In the genomic region with DNA sequence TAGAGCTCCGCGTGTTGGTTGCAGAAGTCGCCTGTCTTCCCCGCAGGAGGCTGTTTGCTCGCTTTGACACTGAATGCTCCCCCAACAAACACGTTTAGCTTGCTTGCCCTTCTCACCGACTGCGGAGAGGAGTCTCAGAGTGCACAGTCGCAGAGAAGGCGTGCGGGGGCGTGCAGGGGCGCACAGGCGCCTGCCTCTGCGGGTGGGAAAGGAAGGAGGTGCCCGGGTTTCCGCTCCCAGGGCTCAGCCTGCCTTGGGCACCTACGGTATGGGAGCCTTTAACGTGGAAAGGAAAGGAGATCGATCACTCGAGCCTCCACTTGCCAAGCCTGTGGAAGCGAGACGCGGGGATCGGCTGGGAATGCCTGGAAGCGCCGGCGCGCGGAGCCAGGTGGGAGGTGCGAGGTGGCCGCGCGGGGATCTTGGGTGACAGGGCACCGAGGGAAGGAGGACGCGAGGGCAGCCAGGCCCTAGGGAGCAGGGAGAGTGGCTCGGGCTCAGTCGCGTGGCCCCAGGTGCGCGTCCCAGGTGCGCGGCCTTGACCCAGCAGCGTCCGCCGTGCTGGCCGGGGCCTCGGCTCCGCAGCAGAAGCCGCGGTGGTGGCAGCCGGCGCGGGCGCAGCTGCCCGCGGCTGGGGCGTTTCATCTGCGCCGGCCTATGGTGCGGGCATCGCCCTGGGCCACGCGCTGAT, we compare ENCODE assay signal across 8 cellular contexts. TPM values are rescaled to one million over a fixed set of nuclear protein-coding genes. Genes with fewer than 3 reads are reported as not detected.
DNase-seq lines count a peak whose midpoint lies in the region; ATAC-seq and TF ChIP-seq lines count a peak whose summit lies in the region.

Gene FAN1, plus strand, starts transcription at position 419 of the 691 bp plus-strand sequence. CDS start 749 bp downstream, outside the sequence.

- H3K4me3 ChIP-seq in GM23338, result peak within 1 kb of the TSS; percentile 82
- peak within 1 kb of the TSS; percentile 91 for H3K4me3 ChIP-seq in Loucy (ENCODE audit: low read length, poor library complexity, severe bottlenecking)
- H3K4me3 ChIP-seq in psoas muscle, result peak within 1 kb of the TSS; percentile 86

- H4K20me1 ChIP-seq in GM23338 (replicated peaks; ENCODE audit: insufficient read depth) (0 out of 2 replicates have a peak, but pooled peaks cover 5% of the 10 kb centered on the region), Loucy (ENCODE audit: insufficient read depth, low read length, poor library complexity, severe bottlenecking) (no peaks in the 10 kb centered on the region)

- H3K4me2 ChIP-seq in GM23338 (peak within 1 kb of the TSS; percentile 86), Loucy (ENCODE audit: low read depth, low read length, poor library complexity, severe bottlenecking) (peak within 1 kb of the TSS; percentile 89)

- intact Hi-C loops in T-helper 1 cell treated with Interleukin-12 subunit alpha and Interleukin-12 subunit beta and Interleukin-4 antibody, amounts not matched to agents 30 ng/mL and 1 ng/mL, for 36 hours (cut with micrococcal nuclease), result loop anchor here (1.0 to 2.0 kb wide), 4 partner anchors 45 to 585 kb away; partner anchors contain the start of gene MTMR10
- intact Hi-C loops in left ventricle myocardium superior (cut with micrococcal nuclease) (no loop called here), psoas muscle (cut with DNase I) (loop anchor here (5.0 kb wide), 3 partner anchors 59 to 224 kb away; partner anchors contain the start of gene MTMR10 (in 1 of the 2))

- H3K27ac Mint-ChIP-seq in GM23338, result peak within 1 kb of the TSS; percentile 84

- H3K36me3 Mint-ChIP-seq in GM23338 (ENCODE audit: low read depth), result peaks cover 17% of the 10 kb centered on the region

- H3K27ac ChIP-seq in GM23338 (ENCODE audit: low read depth) (peak within 1 kb of the TSS; percentile 6; the same call in 1 of the 2 replicates), angular gyrus (ENCODE audit: low read depth, low read length) (peak within 1 kb of the TSS; percentile 88), psoas muscle (peak within 1 kb of the TSS; percentile 89)

- H3K4me1 Mint-ChIP-seq in GM23338, result peaks cover 14% of the 10 kb centered on the region; the same call in 2 of the 3 replicates

- no peak for TF ChIP-seq CTCF in GM23338 (conservative IDR thresholded peaks at IDR 0.05; ENCODE audit: low read depth in 2 of 2)
- TF ChIP-seq CTCF in Loucy (conservative IDR thresholded peaks at IDR 0.05; ENCODE audit: low read length), result peak; percentile 23; the same call in 1 of the 2 replicates
- no peak for TF ChIP-seq CTCF in psoas muscle (IDR thresholded peaks at IDR 0.05)

- 0 to 1% (median 0%) methylated on average over 65 of the region's 65 CpGs for WGBS in psoas muscle, 3 donors

- H3K9ac ChIP-seq in Loucy (ENCODE audit: low read depth, low read length, poor library complexity, severe bottlenecking), result peak within 1 kb of the TSS; percentile 86

- peaks cover 4% of the 10 kb centered on the region for H3K27me3 Mint-ChIP-seq in GM23338 (ENCODE audit: insufficient read depth, low read depth, poor library complexity)

- H3K9me3 Mint-ChIP-seq in GM23338, result no peaks in the 10 kb centered on the region

- H3K9me2 ChIP-seq in GM23338 (ENCODE audit: insufficient read depth) (no peaks in the 10 kb centered on the region), Loucy (replicated peaks; ENCODE audit: low read depth, low read length) (no peaks in the 10 kb centered on the region)

- no peaks in the 10 kb centered on the region for H3K36me3 ChIP-seq in GM23338 (ENCODE audit: insufficient read depth)
- no peaks in the 10 kb centered on the region; the same call in 1 of the 2 replicates for H3K36me3 ChIP-seq in Loucy (ENCODE audit: insufficient read depth, low read length)
- peaks cover under 1 to 15% of the 10 kb centered on the region in 2 donors for H3K36me3 ChIP-seq in psoas muscle (ENCODE audit: insufficient read depth in 1 of 2, low read depth in 1 of 2)

- DNase-seq in ELF-1 (ENCODE audit: low read depth, low spot score) (peak; percentile 91), GM23338 (ENCODE audit: low spot score) (peak; percentile 91), left ventricle myocardium superior (peak; percentile 92), psoas muscle (peak; percentile 79 to 92), ureter (ENCODE audit: low spot score) (peak; percentile 92)

- H2AFZ ChIP-seq in GM23338 (peak within 1 kb of the TSS; percentile 93), Loucy (ENCODE audit: low read length) (peak within 1 kb of the TSS; percentile 71)

- H3K9me3 ChIP-seq in Loucy (ENCODE audit: insufficient read depth, low read depth, low read length) (no peaks in the 10 kb centered on the region), psoas muscle (no peaks in the 10 kb centered on the region)

- 0 out of 2 replicates have a peak, but pooled peaks cover 5% of the 10 kb centered on the region for H3K79me2 ChIP-seq in GM23338 (replicated peaks; ENCODE audit: insufficient read depth)
- H3K79me2 ChIP-seq in Loucy (ENCODE audit: insufficient read depth, low read length), result peaks cover 10% of the 10 kb centered on the region

- no peaks in the 10 kb centered on the region for H3F3A ChIP-seq in GM23338 (replicated peaks; ENCODE audit: low read depth)
- H3F3A ChIP-seq in Loucy (ENCODE audit: low read depth), result 0 out of 2 replicates have a peak, but pooled peaks cover 2% of the 10 kb centered on the region

- ATAC-seq in GM23338, result peak; percentile 94
- ATAC-seq in left ventricle myocardium superior, result peak; percentile 99
- ATAC-seq in psoas muscle, result peak; percentile 98 to 99 (median 98)

- H3K4me1 ChIP-seq in GM23338 (ENCODE audit: insufficient read depth), result peaks cover 4% of the 10 kb centered on the region; the same call in 1 of the 2 replicates
- peaks cover 28% of the 10 kb centered on the region for H3K4me1 ChIP-seq in Loucy (ENCODE audit: insufficient read depth, low read length, poor library complexity, severe bottlenecking)
- H3K4me1 ChIP-seq in psoas muscle, result peaks cover 27% of the 10 kb centered on the region

- H3K4me3 Mint-ChIP-seq in GM23338, result peak within 1 kb of the TSS; percentile 94

- no peaks in the 10 kb centered on the region for H3K27me3 ChIP-seq in GM23338 (ENCODE audit: insufficient read depth)
- H3K27me3 ChIP-seq in Loucy (ENCODE audit: insufficient read depth, low read length, poor library complexity, severe bottlenecking), result no peaks in the 10 kb centered on the region
- no peaks in the 10 kb centered on the region for H3K27me3 ChIP-seq in psoas muscle (ENCODE audit: insufficient read depth in 3 of 3, low read length in 2 of 3)

TF ChIP-seq in GM23338, 12 proteins besides CTCF, POLR2A, EP300 and RAD21:
- peak; percentile 83 for TF ChIP-seq POLR2AphosphoS5 (IDR thresholded peaks at IDR 0.05; ENCODE audit: low read depth)
- no peak for TF ChIP-seq REST (IDR thresholded peaks at IDR 0.05; ENCODE audit: unreplicated experiment)
- TF ChIP-seq, protein P1, sequence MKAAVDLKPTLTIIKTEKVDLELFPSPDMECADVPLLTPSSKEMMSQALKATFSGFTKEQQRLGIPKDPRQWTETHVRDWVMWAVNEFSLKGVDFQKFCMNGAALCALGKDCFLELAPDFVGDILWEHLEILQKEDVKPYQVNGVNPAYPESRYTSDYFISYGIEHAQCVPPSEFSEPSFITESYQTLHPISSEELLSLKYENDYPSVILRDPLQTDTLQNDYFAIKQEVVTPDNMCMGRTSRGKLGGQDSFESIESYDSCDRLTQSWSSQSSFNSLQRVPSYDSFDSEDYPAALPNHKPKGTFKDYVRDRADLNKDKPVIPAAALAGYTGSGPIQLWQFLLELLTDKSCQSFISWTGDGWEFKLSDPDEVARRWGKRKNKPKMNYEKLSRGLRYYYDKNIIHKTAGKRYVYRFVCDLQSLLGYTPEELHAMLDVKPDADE (IDR thresholded peaks at IDR 0.05), result peak; percentile 89

RNA-seq across cellular contexts. Expression of gene FAN1, which starts in this region (rescaled TPM):
- total RNA-seq in GM23338 (2014; rRNA removed; shearing (Covaris generic)), result 25.7 and 29.2 TPM in 2 replicates
- polyA plus RNA-seq in GM23338 (2016; fragmentation: Nextera tagmentation; extraction: Ambion mirVana) (9.1 and 9.7 TPM in 2 replicates), psoas muscle (10 to 100 TPM; 12.4 to 64.2 (median 13.5) TPM)
- total RNA-seq in T-helper 1 cell treated with Interleukin-12 subunit alpha and Interleukin-12 subunit beta and Interleukin-4 antibody, amounts not matched to agents 30 ng/mL and 1 ng/mL, for 36 hours, result 23.6 and 24.5 TPM in 2 replicates
- total RNA-seq in left ventricle myocardium superior (26.3 TPM), psoas muscle (10 to 100 TPM; 13.5 to 27.5 (median 25.2) TPM), ureter (27.8 TPM)

Comparison
In these comparisons a context has a peak if more than half of its experiments do, and no peak if none do; other contexts are left out.
1. Peak in every context shown above with its lines: DNase-seq, ATAC-seq, H3K4me3 ChIP-seq and H3K27ac ChIP-seq.
2. H3K27ac ChIP-seq: peak in every context shown above with its lines; median percentile 89 in psoas muscle; 88 in angular gyrus; 6 in GM23338.